In the genomic region with DNA sequence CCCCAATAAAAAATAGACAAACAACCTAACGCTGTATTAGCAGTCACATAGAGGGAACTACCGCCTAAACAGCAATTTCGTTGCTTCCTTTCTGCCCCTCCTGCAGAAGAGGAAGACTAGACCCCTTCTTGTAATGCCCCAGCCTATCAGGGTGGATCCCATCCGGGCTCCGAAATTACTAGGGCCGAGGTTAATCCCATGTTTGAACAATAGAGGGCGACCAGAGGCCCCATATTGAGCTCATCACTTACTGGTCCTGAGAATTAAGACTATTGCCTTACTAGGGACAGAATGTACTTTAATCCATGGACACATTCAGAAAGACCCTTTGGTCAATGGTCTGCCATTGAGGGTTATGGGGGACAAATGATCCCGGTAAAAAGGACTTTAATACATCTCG, we compare ENCODE assay signal across 8 cellular contexts. TPM values are rescaled to one million over a fixed set of nuclear protein-coding genes. Genes with fewer than 3 reads are reported as not detected.
A peak's percentile ranks its signal among the peaks of the same experiment; 100 is the strongest.
DNase-seq lines count a peak whose midpoint lies in the region; ATAC-seq and TF ChIP-seq lines count a peak whose summit lies in the region.

No MANE protein-coding gene starts in this region.

- WGBS in upper lobe of left lung, 2 donors = 18 to 25% methylated on average over 7 to 9 of the region's 9 CpGs

- no peaks in the 10 kb centered on the region for H3K27me3 ChIP-seq in naive thymus-derived CD4-positive, alpha-beta T cell (ENCODE audit: control insufficient read depth in 2 of 2, insufficient read depth in 2 of 2, low read length in 2 of 2)
- no peaks in the 10 kb centered on the region for H3K27me3 ChIP-seq in upper lobe of left lung

- no peaks in the 10 kb centered on the region for H3K4me1 ChIP-seq in naive thymus-derived CD4-positive, alpha-beta T cell (ENCODE audit: control insufficient read depth in 2 of 2, insufficient read depth in 2 of 2, low read length in 2 of 2)
- no peaks in the 10 kb centered on the region for H3K4me1 ChIP-seq in upper lobe of left lung

- intact Hi-C loops in naive thymus-derived CD4-positive, alpha-beta T cell (cut with micrococcal nuclease) = loop anchor here (1.0 to 5.0 kb wide), 5 partner anchors 104 to 456 kb away; a partner anchor contains a TSS

- TF ChIP-seq EP300 in upper lobe of left lung (IDR thresholded peaks at IDR 0.05) = no peak

- H3K27ac ChIP-seq in epithelial cell of prostate (peak overlapping the region; percentile 40), upper lobe of left lung (no peak overlapping the region)
- H3K27ac ChIP-seq in naive thymus-derived CD4-positive, alpha-beta T cell (ENCODE audit: low read depth, low read length) = no peak overlapping the region

- no peak overlapping the region for H3K4me3 Mint-ChIP-seq in naive thymus-derived CD4-positive, alpha-beta T cell

- peak; percentile 36 to 56 (median 52) for TF ChIP-seq CTCF in upper lobe of left lung (IDR thresholded peaks at IDR 0.05)

- no peak overlapping the region for H3K4me3 ChIP-seq in naive thymus-derived CD4-positive, alpha-beta T cell (ENCODE audit: low read length)
- no peak overlapping the region for H3K4me3 ChIP-seq in upper lobe of left lung

- DNase-seq in CMK (ENCODE audit: low read depth) = peak; percentile 8
- DNase-seq in NCI-H524 treated with DMSO at 0.1 percent for 48 hours (lab: John Stamatoyannopoulos, UW) = peak; percentile 21
- DNase-seq in activated CD8-positive, alpha-beta memory T cell treated with anti-CD3 and anti-CD28 coated beads for 24 hours = peak; percentile 69
- no peak for DNase-seq in epithelial cell of prostate (ENCODE audit: low read depth, low spot score)
- DNase-seq in naive thymus-derived CD4-positive, alpha-beta T cell = peak in 8 of 9 donors; percentile 21 to 59 (median 44)
- peak in 1 of 2 donors; percentile 37 for DNase-seq in upper lobe of left lung

- CTCF ChIA-PET in naive thymus-derived CD4-positive, alpha-beta T cell (lab: Charles Lee) = interaction anchor here (0.9 to 1.0 kb wide), 2 partner anchors 392 to 413 kb away, joined by 3 read pairs; no protein-coding TSS in a partner anchor

- H3K36me3 Mint-ChIP-seq in naive thymus-derived CD4-positive, alpha-beta T cell = no peaks in the 10 kb centered on the region

- no peaks in the 10 kb centered on the region for H3K9me3 Mint-ChIP-seq in naive thymus-derived CD4-positive, alpha-beta T cell

- POLR2A ChIA-PET in naive thymus-derived CD4-positive, alpha-beta T cell (lab: Charles Lee) = interaction anchor here (0.6 to 1.4 kb wide), 4 partner anchors 113 to 491 kb away, joined by 3 to 6 read pairs (median 3); a partner anchor contains a TSS

- TF ChIP-seq POLR2A in upper lobe of left lung (IDR thresholded peaks at IDR 0.05) = no peak

- no peak overlapping the region for H3K27ac Mint-ChIP-seq in naive thymus-derived CD4-positive, alpha-beta T cell

- peaks cover 0 to 3% (median 0%) of the 10 kb centered on the region in 7 donors for H3K4me1 Mint-ChIP-seq in naive thymus-derived CD4-positive, alpha-beta T cell

- H3K36me3 ChIP-seq in naive thymus-derived CD4-positive, alpha-beta T cell (ENCODE audit: control insufficient read depth in 2 of 3, insufficient read depth in 3 of 3, low read length in 3 of 3) = no peaks in the 10 kb centered on the region
- no peaks in the 10 kb centered on the region for H3K36me3 ChIP-seq in upper lobe of left lung

- H3K9me3 ChIP-seq in naive thymus-derived CD4-positive, alpha-beta T cell (ENCODE audit: control insufficient read depth in 2 of 3, low read length in 3 of 3) = no peaks in the 10 kb centered on the region
- H3K9me3 ChIP-seq in upper lobe of left lung = no peaks in the 10 kb centered on the region

- H3K27me3 Mint-ChIP-seq in naive thymus-derived CD4-positive, alpha-beta T cell = no peaks in the 10 kb centered on the region

- ATAC-seq in GM21723 (IDR thresholded peaks at IDR 0.05; ENCODE audit: unreplicated experiment) (peak; percentile 77), upper lobe of left lung (ENCODE audit: low FRiP score in 2 of 2) (peak; percentile 69 to 75), GM21360 (IDR thresholded peaks at IDR 0.05; ENCODE audit: unreplicated experiment) (no peak)
- peak; percentile 78 for ATAC-seq in naive thymus-derived CD4-positive, alpha-beta T cell

RNA-seq across cellular contexts. Expression of a gene that starts 11.8 kb away (rescaled TPM):
- 1 to 10 TPM in 4 of 5 experiments, under 1 TPM in 1; 0.53 to 5.1 (median 2.2) TPM for total RNA-seq in naive thymus-derived CD4-positive, alpha-beta T cell
- 1 to 10 TPM in 1 of 2 donors, under 1 TPM in 1; 0.60 to 1.2 TPM for polyA plus RNA-seq in naive thymus-derived CD4-positive, alpha-beta T cell
- total RNA-seq in upper lobe of left lung = 10 to 100 TPM in 1 of 6 donors, 1 to 10 TPM in 5; 1.1 to 25.1 (median 3.7) TPM

RNA-seq across cellular contexts. Expression of a gene that starts 47.2 kb away (rescaled TPM):
- not detected for total RNA-seq in naive thymus-derived CD4-positive, alpha-beta T cell
- not detected for polyA plus RNA-seq in naive thymus-derived CD4-positive, alpha-beta T cell
- not detected for total RNA-seq in upper lobe of left lung
